Comparison of ENCODE assay signal across 8 cellular contexts in the genomic region with DNA sequence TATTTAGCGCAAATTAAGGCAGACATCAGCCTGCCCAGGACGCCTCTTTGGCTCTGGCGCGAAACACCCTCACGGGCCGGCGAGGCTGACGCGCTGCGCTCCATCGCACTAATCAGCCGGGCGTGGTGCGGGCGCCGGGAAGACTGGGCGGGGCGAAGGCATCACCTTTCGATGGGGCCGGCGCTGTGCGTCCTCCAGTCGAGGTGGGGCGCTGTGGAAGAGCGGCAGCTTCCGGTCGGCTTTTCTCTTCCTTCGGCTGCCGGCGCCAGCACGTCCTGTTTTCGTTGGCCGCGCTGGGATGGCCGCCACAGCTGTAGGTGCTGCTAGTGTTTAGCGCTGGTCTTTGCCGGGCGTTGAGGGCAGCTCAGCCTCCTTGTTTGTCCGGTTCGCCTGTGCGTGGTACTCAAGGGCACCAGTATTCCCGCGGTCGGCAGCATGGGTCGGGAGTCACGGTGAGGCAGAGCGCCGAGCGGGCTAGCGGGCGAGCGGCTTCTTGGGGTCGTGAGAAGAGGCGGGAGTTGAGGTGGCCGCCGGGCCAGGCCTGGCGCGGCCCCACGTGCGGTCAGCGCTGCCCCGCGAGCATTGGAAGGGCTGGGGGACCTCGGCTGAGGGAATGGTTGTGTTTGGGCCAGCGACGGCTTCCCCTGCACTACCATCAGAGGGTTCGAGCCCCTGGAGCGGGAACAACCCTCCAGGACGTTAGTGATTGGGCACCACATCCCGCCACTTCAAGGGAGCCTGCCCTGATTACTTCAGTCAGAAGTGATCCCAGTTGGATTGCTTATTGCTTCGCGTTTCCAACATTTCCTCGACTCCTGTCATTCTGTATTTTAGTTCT. TPM values are rescaled to one million over a fixed set of nuclear protein-coding genes. Genes with fewer than 3 reads are reported as not detected.
DNase-seq lines count a peak whose midpoint lies in the region; ATAC-seq and TF ChIP-seq lines count a peak whose summit lies in the region.

A gene with protein sequence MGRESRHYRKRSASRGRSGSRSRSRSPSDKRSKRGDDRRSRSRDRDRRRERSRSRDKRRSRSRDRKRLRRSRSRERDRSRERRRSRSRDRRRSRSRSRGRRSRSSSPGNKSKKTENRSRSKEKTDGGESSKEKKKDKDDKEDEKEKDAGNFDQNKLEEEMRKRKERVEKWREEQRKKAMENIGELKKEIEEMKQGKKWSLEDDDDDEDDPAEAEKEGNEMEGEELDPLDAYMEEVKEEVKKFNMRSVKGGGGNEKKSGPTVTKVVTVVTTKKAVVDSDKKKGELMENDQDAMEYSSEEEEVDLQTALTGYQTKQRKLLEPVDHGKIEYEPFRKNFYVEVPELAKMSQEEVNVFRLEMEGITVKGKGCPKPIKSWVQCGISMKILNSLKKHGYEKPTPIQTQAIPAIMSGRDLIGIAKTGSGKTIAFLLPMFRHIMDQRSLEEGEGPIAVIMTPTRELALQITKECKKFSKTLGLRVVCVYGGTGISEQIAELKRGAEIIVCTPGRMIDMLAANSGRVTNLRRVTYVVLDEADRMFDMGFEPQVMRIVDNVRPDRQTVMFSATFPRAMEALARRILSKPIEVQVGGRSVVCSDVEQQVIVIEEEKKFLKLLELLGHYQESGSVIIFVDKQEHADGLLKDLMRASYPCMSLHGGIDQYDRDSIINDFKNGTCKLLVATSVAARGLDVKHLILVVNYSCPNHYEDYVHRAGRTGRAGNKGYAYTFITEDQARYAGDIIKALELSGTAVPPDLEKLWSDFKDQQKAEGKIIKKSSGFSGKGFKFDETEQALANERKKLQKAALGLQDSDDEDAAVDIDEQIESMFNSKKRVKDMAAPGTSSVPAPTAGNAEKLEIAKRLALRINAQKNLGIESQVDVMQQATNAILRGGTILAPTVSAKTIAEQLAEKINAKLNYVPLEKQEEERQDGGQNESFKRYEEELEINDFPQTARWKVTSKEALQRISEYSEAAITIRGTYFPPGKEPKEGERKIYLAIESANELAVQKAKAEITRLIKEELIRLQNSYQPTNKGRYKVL (plus strand): TSS at position 276 of the 838 bp plus-strand sequence. CDS start 160 bp downstream, at position 436.

- H3K27ac ChIP-seq in cingulate gyrus (ENCODE audit: low read depth, low read length): peak within 1 kb of the TSS; percentile 70

- CTCF ChIA-PET in BJ (lab: Yijun Ruan, JAX): interaction anchor here (0.7 to 5.3 kb wide), 8 partner anchors 9 to 146 kb away, joined by 3 to 29 read pairs (median 4); a partner anchor contains a TSS

- H3K27me3 ChIP-seq in BJ (ENCODE audit: control insufficient read depth, insufficient read depth, low read length): no peaks in the 10 kb centered on the region

- H3K4me3 ChIP-seq in BJ (ENCODE audit: low read depth, low read length): peak within 1 kb of the TSS; percentile 82

- POLR2A ChIA-PET in BJ (lab: Charles Lee): interaction anchor here (0.6 kb wide), 1 partner anchor 30 kb away, joined by 3 read pairs; no protein-coding TSS in a partner anchor

- DNase-seq in BJ (ENCODE audit: low read depth): peak; percentile 55
- peak; percentile 93 for DNase-seq in GM19238 (ENCODE audit: insufficient read length, low spot score)
- peak; percentile 86 to 91 for DNase-seq in NCI-H524 (lab: John Stamatoyannopoulos, UW)
- peak; percentile 92 to 94 for DNase-seq in activated CD4-positive, alpha-beta T cell treated with anti-CD3 and anti-CD28 coated beads for 4 hours
- DNase-seq in left colon: peak; percentile 93 to 97
- peak; percentile 94 for DNase-seq in stimulated activated CD4-positive, alpha-beta T cell treated with anti-CD3 and anti-CD28 coated beads, Interleukin-1b, Interleukin-23, amount 100 ng/mL, for 48 hours

- no peaks in the 10 kb centered on the region; the same call in 1 of the 2 replicates for H3K36me3 ChIP-seq in BJ (ENCODE audit: control insufficient read depth, insufficient read depth, low read length)

- ATAC-seq in HG03442 (IDR thresholded peaks at IDR 0.05; ENCODE audit: unreplicated experiment) (peak; percentile 97), left colon (peak; percentile 99)

- intact Hi-C loops in left colon (cut with DNase I, micrococcal nuclease): no loop called here

- peak; percentile 88 for TF ChIP-seq CTCF in BJ (IDR thresholded peaks at IDR 0.05; ENCODE audit: insufficient read depth, low read depth, low read length)

RNA-seq across cellular contexts. Expression of the gene that starts here (rescaled TPM):
- 19.4 and 27.2 TPM in 2 replicates for polyA plus RNA-seq in BJ (2011; rRNA removed)
- 15.0 and 20.3 TPM in 2 replicates for polyA minus RNA-seq in BJ (2011; rRNA and poly(A)+ RNA removed)
- total RNA-seq in left colon: 10 to 100 TPM; 30.8 to 43.1 TPM

Comparison
In these comparisons a context has a peak if more than half of its experiments do, and no peak if none do; other contexts are left out.
1. Peak in every context shown above with its lines: DNase-seq, ATAC-seq, H3K4me3 ChIP-seq and H3K27ac ChIP-seq.